ENCODE assay signal across 1 cellular context in the genomic region with DNA sequence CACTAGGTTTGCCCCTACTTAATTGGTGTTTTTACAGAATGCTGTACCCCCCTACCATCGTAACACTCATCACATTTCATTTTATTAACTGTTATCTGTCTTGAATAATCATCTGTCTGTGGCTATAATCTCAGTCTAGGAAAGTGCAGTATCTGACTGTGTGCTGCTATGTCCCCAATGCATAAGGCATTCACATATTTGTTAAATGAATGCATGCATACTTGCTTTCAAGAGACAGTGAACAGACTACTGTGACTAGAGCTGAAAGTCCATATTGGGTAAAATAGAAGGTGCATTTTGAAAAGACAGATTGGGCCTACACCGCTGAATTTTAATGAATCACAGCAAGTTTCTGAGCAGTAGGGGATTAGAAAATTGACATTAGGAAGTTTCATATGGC.
TF ChIP-seq lines count a peak whose summit lies in the region.

No MANE protein-coding gene starts in this region.

TF ChIP-seq in GM12891, 5 proteins besides CTCF, POLR2A, EP300 and RAD21:
- no peak for TF ChIP-seq POLR2AphosphoS5 (IDR thresholded peaks at IDR 0.05; ENCODE audit: low read depth, low read length)
TF ChIP-seq in GM12891: peak in this region for 0.
